ENCODE assay signal across 13 cellular contexts in genomic region chr20:54221383-54221782, GRCh38. TPM values are rescaled to one million over a fixed set of nuclear protein-coding genes. Genes with fewer than 3 reads are reported as not detected.
DNase-seq lines count a peak whose midpoint lies in the region; ATAC-seq, FAIRE-seq and TF ChIP-seq lines count a peak whose summit lies in the region.
"Had no signal": no experiment of that assay in that cellular context is flagged by ENCODE, and none has a peak within 500 bp of the region (broad histone marks: within the 10 kb centered on the region; RNA-seq: fewer than 3 reads in every experiment).

No MANE protein-coding gene starts in this region.

- peaks cover 17% of the 10 kb centered on the region for H3K36me3 ChIP-seq in suprapubic skin
- peaks cover 0 to 20% (median 5%) of the 10 kb centered on the region in 3 donors for H3K36me3 ChIP-seq in tibial nerve
- H3K36me3 ChIP-seq: prostate gland had no signal

- in situ Hi-C loops in SK-MEL-5 (cut with HindIII; ENCODE audit: low pct_unique_long_range_greater_than_20kb, low sequenced_read_pairs), result no loop called here

- no peak for FAIRE-seq in GM19239 (lab: Jason Lieb, UNC)
- FAIRE-seq: endometrium, G401.6 had no signal

- DNase-seq in DMS53 treated with DMSO at 0.1 percent for 48 hours (lab: John Stamatoyannopoulos, UW; ENCODE audit: unreplicated experiment), result peak; percentile 26
- DNase-seq in SK-MEL-5 (ENCODE audit: low read depth, low spot score), result peak; percentile 45
- peak; percentile 79 for DNase-seq in left lobe of liver (ENCODE audit: low spot score)
- no peak for DNase-seq in suprapubic skin (ENCODE audit: low spot score in 2 of 2)
- DNase-seq in tibial nerve (ENCODE audit: low spot score in 2 of 2), result no peak
- no peak for DNase-seq in GM19239 (ENCODE audit: insufficient read length, low spot score)
- DNase-seq: NCI-H187 treated with DMSO at 0.1 percent for 48 hours had no signal

- TF ChIP-seq POLR2A in suprapubic skin (IDR thresholded peaks at IDR 0.05), result no peak
- TF ChIP-seq POLR2A in tibial nerve (IDR thresholded peaks at IDR 0.05), result no peak

- peak; percentile 55 for ATAC-seq in GM21447 (IDR thresholded peaks at IDR 0.05; ENCODE audit: unreplicated experiment)
- peak; percentile 86 for ATAC-seq in left lobe of liver
- ATAC-seq in HG02571 (IDR thresholded peaks at IDR 0.05; ENCODE audit: unreplicated experiment), result no peak

- H3K4me1 ChIP-seq in suprapubic skin (peaks cover 12% of the 10 kb centered on the region), tibial nerve (peaks cover 0 to 26% (median 3%) of the 10 kb centered on the region in 4 donors)
- H3K4me1 ChIP-seq: prostate gland had no signal

- TF ChIP-seq EP300 in suprapubic skin (IDR thresholded peaks at IDR 0.05) (no peak), tibial nerve (IDR thresholded peaks at IDR 0.05) (no peak)

- H3K27ac ChIP-seq in suprapubic skin (no peak overlapping the region), tibial nerve (no peak overlapping the region)
- H3K27ac ChIP-seq: HL-60, prostate gland had no signal

- H3K9me3 ChIP-seq in suprapubic skin (no peaks in the 10 kb centered on the region), tibial nerve (no peaks in the 10 kb centered on the region)
- H3K9me3 ChIP-seq: prostate gland had no signal

- 49% methylated on average over 2 of the region's 2 CpGs for WGBS in suprapubic skin
- 71 to 75% methylated on average over 2 of the region's 2 CpGs for WGBS in tibial nerve, 2 donors

- no peak for TF ChIP-seq CTCF in suprapubic skin (IDR thresholded peaks at IDR 0.05)
- no peak for TF ChIP-seq CTCF in tibial nerve (IDR thresholded peaks at IDR 0.05)

- H3K4me3 ChIP-seq in suprapubic skin (no peak overlapping the region), tibial nerve (no peak overlapping the region)
- H3K4me3 ChIP-seq: prostate gland had no signal

- no peaks in the 10 kb centered on the region for H3K27me3 ChIP-seq in suprapubic skin
- H3K27me3 ChIP-seq in tibial nerve, result no peaks in the 10 kb centered on the region

RNA-seq across cellular contexts. Expression of gene PFDN4, which starts 13.5 kb away (rescaled TPM):
- total RNA-seq in SK-MEL-5 (2014; rRNA removed; shearing (Covaris generic)), result 143 and 149 TPM in 2 replicates
- 61.8 and 100 TPM in 2 replicates for polyA plus RNA-seq in SK-MEL-5 (2015; cell fraction: cytosol; rRNA removed)
- 7.3 and 9.5 TPM in 2 replicates for polyA plus RNA-seq in SK-MEL-5 (2015; cell fraction: nucleus; rRNA removed)
- 4.3 TPM for total RNA-seq in left lobe of liver
- 10 to 100 TPM; 33.2 to 48.7 (median 42.0) TPM for total RNA-seq in suprapubic skin
- total RNA-seq in tibial nerve, result 100 to 1,000 TPM in 2 of 4 donors, 10 to 100 TPM in 2; 60.0 to 108 (median 85.1) TPM

RNA-seq across cellular contexts. Expression of gene CYP24A1, which starts 47.6 kb away (rescaled TPM):
- total RNA-seq in SK-MEL-5 (2014; rRNA removed; shearing (Covaris generic)), result not detected in 2 replicates
- polyA plus RNA-seq in SK-MEL-5 (2015; cell fraction: cytosol; rRNA removed), result not detected in 2 replicates
- not detected in 2 replicates for polyA plus RNA-seq in SK-MEL-5 (2015; cell fraction: nucleus; rRNA removed)
- total RNA-seq in left lobe of liver (not detected), suprapubic skin (1 to 10 TPM in 3 of 4 donors, not detected in 1; 1.0 to 2.5 (median 1.5) TPM), tibial nerve (not detected)

Comparison
In these comparisons a context has a peak if more than half of its experiments do, and no peak if none do; other contexts are left out.
1. DNase-seq: peak in DMS53 treated with DMSO at 0.1 percent for 48 hours (single experiment), SK-MEL-5 (single experiment) and left lobe of liver (single experiment); none in suprapubic skin (0 of 2), tibial nerve (0 of 2) and GM19239 (single experiment).